ENCODE assay signal across 15 cellular contexts in the genomic region with DNA sequence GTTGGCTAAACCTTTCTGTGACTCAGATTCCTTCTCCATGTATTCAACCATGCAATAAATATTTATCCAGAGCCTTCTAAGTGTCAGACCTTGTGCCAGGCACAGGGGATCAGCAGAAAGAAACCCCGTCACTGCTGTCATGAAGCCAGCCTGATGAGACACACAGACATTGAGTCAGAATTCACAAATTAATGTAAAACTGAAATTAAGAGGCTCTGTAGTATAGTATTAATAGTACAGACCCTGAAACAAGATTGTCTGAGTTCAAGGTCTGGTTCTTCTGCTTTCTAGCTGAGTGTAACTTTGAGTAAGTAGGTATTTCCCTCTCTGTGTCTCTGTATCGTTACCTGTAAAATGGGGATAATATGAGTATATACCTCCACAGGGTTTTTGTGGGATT. TPM values are rescaled to one million over a fixed set of nuclear protein-coding genes. Genes with fewer than 3 reads are reported as not detected.
A peak's percentile ranks its signal among the peaks of the same experiment; 100 is the strongest.
DNase-seq lines count a peak whose midpoint lies in the region; ATAC-seq and TF ChIP-seq lines count a peak whose summit lies in the region.
"Had no signal": no experiment of that assay in that cellular context is flagged by ENCODE, and none has a peak within 500 bp of the region (broad histone marks: within the 10 kb centered on the region; RNA-seq: fewer than 3 reads in every experiment).

No MANE protein-coding gene starts in this region.

- no peak overlapping the region for H3K4me3 ChIP-seq in prostate gland
- H3K4me3 ChIP-seq: coronary artery, Peyer's patch had no signal

- intact Hi-C loops in prostate gland (cut with DNase I): no loop called here

- H3K36me3 ChIP-seq in prostate gland: no peaks in the 10 kb centered on the region
- H3K36me3 ChIP-seq: Peyer's patch had no signal

- H3K27ac ChIP-seq in prostate gland: no peak overlapping the region
- H3K27ac ChIP-seq: Peyer's patch had no signal

- WGBS in prostate gland: 86% methylated on average over 2 of the region's 2 CpGs

- H3K4me1 ChIP-seq in prostate gland (replicated peaks): no peaks in the 10 kb centered on the region
- H3K4me1 ChIP-seq: Peyer's patch had no signal

- no peak for TF ChIP-seq CTCF in prostate gland (IDR thresholded peaks at IDR 0.05)

- no peaks in the 10 kb centered on the region for H3K9me3 ChIP-seq in prostate gland
- H3K9me3 ChIP-seq: Peyer's patch had no signal

- TF ChIP-seq POLR2A in prostate gland (IDR thresholded peaks at IDR 0.05): no peak

- ATAC-seq in GM18868 (IDR thresholded peaks at IDR 0.05; ENCODE audit: unreplicated experiment): peak; percentile 80
- peak; percentile 58 for ATAC-seq in GM21619 (IDR thresholded peaks at IDR 0.05; ENCODE audit: unreplicated experiment)
- ATAC-seq in HG03442 (IDR thresholded peaks at IDR 0.05; ENCODE audit: unreplicated experiment): peak; percentile 67

- no peaks in the 10 kb centered on the region for H3K27me3 ChIP-seq in prostate gland (replicated peaks; ENCODE audit: insufficient read depth)
- H3K27me3 ChIP-seq: Peyer's patch had no signal

- DNase-seq in kidney tubule cell (ENCODE audit: low spot score): peak; percentile 88
- DNase-seq in NOMO-1 (lab: John Stamatoyannopoulos, UW; ENCODE audit: unreplicated experiment in 2 of 2): no peak
- DNase-seq in NCI-H1436 treated with DMSO at 0.1 percent for 48 hours (lab: John Stamatoyannopoulos, UW): no peak
- no peak for DNase-seq in activated effector memory CD4-positive, alpha-beta T cell treated with anti-CD3 and anti-CD28 coated beads, Interleukin-2, amount 50 U/mL, for 16 hours
- no peak for DNase-seq in prostate gland (ENCODE audit: low spot score)
- DNase-seq: activated gamma-delta T cell treated with Interleukin-2 at 50 U/mL for 16 hours, HFFc6, NCI-H2107, NCI-H748 treated with DMSO at 0.1 percent for 48 hours, nephron progenitor cell, Peyer's patch had no signal

RNA-seq across cellular contexts. Expression of gene ME3, which starts 46.9 kb away (rescaled TPM):
- total RNA-seq in prostate gland: 100 to 1,000 TPM in 1 of 2 donors, 10 to 100 TPM in 1; 31.4 to 107 TPM
